ENCODE assay signal across 1 cellular context in the genomic region with DNA sequence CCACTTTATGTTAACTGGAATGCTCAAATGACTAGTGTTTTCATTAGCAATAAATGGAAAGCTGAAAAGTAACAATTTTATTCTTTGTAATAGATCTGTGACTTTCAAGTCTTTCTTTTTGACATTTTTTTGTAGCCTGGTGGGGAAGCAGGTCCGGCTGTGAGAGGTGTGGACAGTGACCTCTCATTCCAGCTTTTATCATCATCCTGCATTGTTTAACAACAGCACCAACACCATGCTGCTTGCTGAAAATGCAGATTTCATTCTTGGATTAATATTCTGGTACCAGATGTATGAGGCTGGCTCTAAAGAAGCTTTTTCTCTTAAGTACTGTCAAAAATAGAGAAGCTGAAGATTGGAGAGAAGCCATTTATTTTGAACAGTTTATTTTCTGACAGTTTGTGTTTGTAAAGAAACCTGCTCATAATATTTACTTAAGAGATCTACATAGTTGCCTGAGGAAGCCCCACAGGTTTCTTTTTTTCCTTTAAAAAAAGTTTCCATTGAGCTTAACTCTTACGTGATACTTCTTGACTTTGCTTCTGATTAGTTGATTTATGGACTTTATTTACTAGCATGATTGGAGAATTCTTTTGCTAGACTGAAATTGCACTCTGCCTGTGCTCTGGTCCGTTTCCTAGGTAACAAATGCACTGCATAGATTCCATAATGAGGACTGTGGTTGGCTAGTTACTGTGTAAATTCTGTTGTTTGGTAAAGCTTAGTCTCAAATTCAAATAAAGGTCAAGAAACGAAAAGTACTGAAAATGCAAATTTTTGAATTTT.
TF ChIP-seq lines count a peak whose summit lies in the region.

No MANE protein-coding gene starts in this region.

TF ChIP-seq in WTC11, 78 proteins besides CTCF, POLR2A, EP300 and RAD21 (continued from another document):
- TF ChIP-seq ELF4 (CRISPR knock-in tag; IDR thresholded peaks at IDR 0.05; ENCODE audit: low read depth) (no peak), CREM (CRISPR knock-in tag; IDR thresholded peaks at IDR 0.05) (no peak), ATF1 (CRISPR knock-in tag; IDR thresholded peaks at IDR 0.05) (no peak), SOX15 (CRISPR knock-in tag; IDR thresholded peaks at IDR 0.05) (no peak)
- TF ChIP-seq, protein P1, sequence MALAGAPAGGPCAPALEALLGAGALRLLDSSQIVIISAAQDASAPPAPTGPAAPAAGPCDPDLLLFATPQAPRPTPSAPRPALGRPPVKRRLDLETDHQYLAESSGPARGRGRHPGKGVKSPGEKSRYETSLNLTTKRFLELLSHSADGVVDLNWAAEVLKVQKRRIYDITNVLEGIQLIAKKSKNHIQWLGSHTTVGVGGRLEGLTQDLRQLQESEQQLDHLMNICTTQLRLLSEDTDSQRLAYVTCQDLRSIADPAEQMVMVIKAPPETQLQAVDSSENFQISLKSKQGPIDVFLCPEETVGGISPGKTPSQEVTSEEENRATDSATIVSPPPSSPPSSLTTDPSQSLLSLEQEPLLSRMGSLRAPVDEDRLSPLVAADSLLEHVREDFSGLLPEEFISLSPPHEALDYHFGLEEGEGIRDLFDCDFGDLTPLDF (CRISPR knock-in tag; IDR thresholded peaks at IDR 0.05) = no peak
